Comparison of ENCODE assay signal across 8 cellular contexts in genomic region chr3:11288786-11289637, GRCh38. TPM values are rescaled to one million over a fixed set of nuclear protein-coding genes. Genes with fewer than 3 reads are reported as not detected.
DNase-seq lines count a peak whose midpoint lies in the region; ATAC-seq, FAIRE-seq and TF ChIP-seq lines count a peak whose summit lies in the region.

No MANE protein-coding gene starts in this region.

- H3K36me3 Mint-ChIP-seq in astrocyte (ENCODE audit: low read depth, unreplicated experiment), result peaks cover 2% of the 10 kb centered on the region

- H3K27me3 Mint-ChIP-seq in astrocyte (ENCODE audit: low read depth, unreplicated experiment), result no peaks in the 10 kb centered on the region

- H4K20me1 ChIP-seq in astrocyte (ENCODE audit: insufficient read depth, low read length), result no peaks in the 10 kb centered on the region

- peak overlapping the region; percentile 13; the same call in 1 of the 2 replicates for H3K4me3 ChIP-seq in GM12864 (ENCODE audit: low read depth, low read length)
- H3K4me3 ChIP-seq in MG63, result peak overlapping the region; percentile 6; the same call in 1 of the 2 replicates
- H3K4me3 ChIP-seq in astrocyte (ENCODE audit: insufficient read depth, low read depth, low read length), result peak overlapping the region; percentile 41
- H3K4me3 ChIP-seq in urinary bladder (ENCODE audit: low read depth, low read length), result peak overlapping the region; percentile 1

- H3K27me3 ChIP-seq in MG63, result no peaks in the 10 kb centered on the region
- no peaks in the 10 kb centered on the region for H3K27me3 ChIP-seq in astrocyte (ENCODE audit: insufficient read depth, low read length)

- TF ChIP-seq CTCF in GM12864 (IDR thresholded peaks at IDR 0.05; ENCODE audit: low read depth, low read length, missing control alignments) (no peak), astrocyte (IDR thresholded peaks at IDR 0.05; ENCODE audit: insufficient read depth, low read depth, low read length) (no peak)

- H3K9me3 Mint-ChIP-seq in astrocyte (ENCODE audit: unreplicated experiment), result no peaks in the 10 kb centered on the region

- peak overlapping the region; percentile 81 for H3K9ac ChIP-seq in astrocyte (ENCODE audit: low read length)

- intact Hi-C loops in left colon (cut with DNase I, micrococcal nuclease), result no loop called here

- TF ChIP-seq POLR2A in H54 (IDR thresholded peaks at IDR 0.05; ENCODE audit: low read depth, low read length), result no peak

- peak; percentile 42 for ATAC-seq in left colon

- no peaks in the 10 kb centered on the region for H3K9me3 ChIP-seq in MG63
- no peaks in the 10 kb centered on the region for H3K9me3 ChIP-seq in astrocyte (ENCODE audit: insufficient read depth, low read depth, low read length)

- H2AFZ ChIP-seq in astrocyte (ENCODE audit: low read depth, low read length), result peak overlapping the region; percentile 48

- H3K4me3 Mint-ChIP-seq in astrocyte (ENCODE audit: unreplicated experiment), result no peak overlapping the region

- in situ Hi-C loops in G401 (cut with HindIII; ENCODE audit: low sequenced_read_pairs), result no loop called here

- H3K4me1 ChIP-seq in astrocyte (ENCODE audit: insufficient read depth, low read length) (peaks cover 51% of the 10 kb centered on the region), urinary bladder (ENCODE audit: insufficient read depth) (peaks cover 1% of the 10 kb centered on the region)

- H3K36me3 ChIP-seq in MG63 (peaks cover 16% of the 10 kb centered on the region), astrocyte (ENCODE audit: insufficient read depth, low read length) (no peaks in the 10 kb centered on the region), urinary bladder (ENCODE audit: insufficient read depth) (no peaks in the 10 kb centered on the region)

- peak overlapping the region; percentile 97 for H3K27ac ChIP-seq in astrocyte (ENCODE audit: low read depth, low read length)
- peak overlapping the region; percentile 68 for H3K27ac ChIP-seq in urinary bladder (ENCODE audit: low read depth)

- peak overlapping the region; percentile 50 for H3K27ac Mint-ChIP-seq in astrocyte (ENCODE audit: unreplicated experiment)

- FAIRE-seq in H54 (lab: Jason Lieb, UNC) (peak; percentile 87), astrocyte (lab: Jason Lieb, UNC) (peak; percentile 54)

- WGBS in urinary bladder, result 27% methylated on average over 7 of the region's 7 CpGs

- peaks cover 48% of the 10 kb centered on the region for H3K79me2 ChIP-seq in astrocyte (ENCODE audit: insufficient read depth, low read length)

- peaks cover 43% of the 10 kb centered on the region for H3K4me1 Mint-ChIP-seq in astrocyte (ENCODE audit: low read depth, unreplicated experiment)

- DNase-seq in GM12864 (ENCODE audit: low read depth), result peak; percentile 49
- peak; percentile 28 for DNase-seq in H54 (ENCODE audit: insufficient read length, low spot score)
- peak; percentile 14 for DNase-seq in MG63
- peak; percentile 93 for DNase-seq in astrocyte (ENCODE audit: low read depth)
- DNase-seq in left colon, result no peak
- no peak for DNase-seq in G401 (ENCODE audit: low spot score)
- no peak for DNase-seq in NK-92 (lab: John Stamatoyannopoulos, UW; ENCODE audit: unreplicated experiment)

- peak overlapping the region; percentile 83 for H3K4me2 ChIP-seq in astrocyte (ENCODE audit: low read length)

RNA-seq across cellular contexts. Expression of gene ATG7, which starts 16.8 kb away (rescaled TPM):
- total RNA-seq in MG63 (2014; rRNA removed; shearing (Covaris generic); ENCODE audit: low replicate concordance), result 34.5 and 54.7 TPM in 2 replicates
- total RNA-seq in astrocyte, result 24.8 and 29.5 TPM in 2 replicates
- total RNA-seq in left colon, result 10 to 100 TPM; 34.6 to 41.0 TPM
- total RNA-seq in urinary bladder, result 63.2 TPM
- polyA plus RNA-seq in urinary bladder, result 14.1 TPM
- total RNA-seq in G401 (2014; rRNA removed; shearing (Covaris generic)), result 37.5 and 48.5 TPM in 2 replicates

Comparison
In these comparisons a context has a peak if more than half of its experiments do, and no peak if none do; other contexts are left out.
1. DNase-seq: peak in GM12864 (single experiment), H54 (single experiment), MG63 (single experiment) and astrocyte (single experiment); none in left colon (0 of 2), G401 (single experiment) and NK-92 (single experiment).
2. Peak in every context shown above with its lines, with median percentiles within 50 percentile points of each other: H3K4me3 ChIP-seq.